Comparison of ENCODE assay signal across 16 cellular contexts in genomic region chr3:122927726-122928125, GRCh38.
A peak's percentile ranks its signal among the peaks of the same experiment; 100 is the strongest.
DNase-seq lines count a peak whose midpoint lies in the region; ATAC-seq and TF ChIP-seq lines count a peak whose summit lies in the region.
"Had no signal": no experiment of that assay in that cellular context is flagged by ENCODE, and none has a peak within 500 bp of the region (broad histone marks: within the 10 kb centered on the region; RNA-seq: fewer than 3 reads in every experiment).

No MANE protein-coding gene starts in this region.

- no peaks in the 10 kb centered on the region for H3K4me1 ChIP-seq in spleen
- H3K4me1 ChIP-seq: HAP-1 had no signal

- no peaks in the 10 kb centered on the region for H3K27me3 Mint-ChIP-seq in neural crest cell (ENCODE audit: low read depth)

- no peaks in the 10 kb centered on the region for H3K9me3 Mint-ChIP-seq in neural crest cell
- H3K9me3 Mint-ChIP-seq: CD8-positive, alpha-beta memory T cell had no signal

- peak overlapping the region; percentile 59 for H3K27ac Mint-ChIP-seq in neural crest cell (ENCODE audit: unreplicated experiment)
- H3K27ac Mint-ChIP-seq: B cell; CD4-positive, CD25-positive, alpha-beta regulatory T cell; CD8-positive, alpha-beta memory T cell had no signal

- no peak for ATAC-seq in HG02798 (IDR thresholded peaks at IDR 0.05; ENCODE audit: poor library complexity, unreplicated experiment)
- no peak for ATAC-seq in GM18519 (IDR thresholded peaks at IDR 0.05; ENCODE audit: low FRiP score, unreplicated experiment)

- H3K27ac ChIP-seq in spleen, result no peak overlapping the region
- H3K27ac ChIP-seq: 22Rv1; BLaER1 treated with 17β-estradiol and CSF1 and Interleukin-3, amounts not matched to agents 10 nM and 100 nM; GM23248; HL-60 had no signal

- no peak overlapping the region for H3K4me3 Mint-ChIP-seq in neural crest cell
- H3K4me3 Mint-ChIP-seq: B cell; CD4-positive, CD25-positive, alpha-beta regulatory T cell; CD8-positive, alpha-beta memory T cell had no signal

- H3K36me3 Mint-ChIP-seq in neural crest cell (ENCODE audit: low read depth), result no peaks in the 10 kb centered on the region
- H3K36me3 Mint-ChIP-seq: CD4-positive, CD25-positive, alpha-beta regulatory T cell; CD8-positive, alpha-beta memory T cell had no signal

- H3K4me3 ChIP-seq in spleen, result no peak overlapping the region
- H3K4me3 ChIP-seq: BLaER1 treated with 17β-estradiol and CSF1 and Interleukin-3, amounts not matched to agents 10 nM and 100 nM; GM23248; HAP-1 had no signal

- TF ChIP-seq POLR2A in spleen (IDR thresholded peaks at IDR 0.05), result no peak

- peak; percentile 53 for DNase-seq in activated effector memory CD4-positive, alpha-beta T cell treated with anti-CD3 and anti-CD28 coated beads, Interleukin-2, amount 50 U/mL, for 16 hours
- no peak for DNase-seq in activated effector memory CD4-positive, alpha-beta T cell treated with Interleukin-2 at 50 U/mL for 16 hours
- DNase-seq in neural crest cell (ENCODE audit: low read depth, low spot score), result no peak
- DNase-seq in spleen, result peak; percentile 51
- DNase-seq in NCI-H2081 treated with DMSO at 0.1 percent for 48 hours (lab: John Stamatoyannopoulos, UW), result no peak
- DNase-seq: CD4-positive, CD25-positive, alpha-beta regulatory T cell; CD8-positive, alpha-beta memory T cell; COR-L47; GM23248 had no signal

- no peaks in the 10 kb centered on the region for H3K9me3 ChIP-seq in spleen
- H3K9me3 ChIP-seq: BLaER1 treated with 17β-estradiol and CSF1 and Interleukin-3, amounts not matched to agents 10 nM and 100 nM; HAP-1 had no signal

- WGBS in spleen, 5 donors, result 83 to 93% (median 88%) methylated on average over 4 to 10 of the region's 10 CpGs

- peaks cover 0 to 19% (median 6%) of the 10 kb centered on the region in 7 donors for H3K27me3 ChIP-seq in spleen (replicated peaks in 1 of 7)

- TF ChIP-seq CTCF in neural crest cell (conservative IDR thresholded peaks at IDR 0.05), result no peak
- TF ChIP-seq CTCF in spleen (IDR thresholded peaks at IDR 0.05 in 8 of 11, conservative IDR thresholded peaks at IDR 0.05 in 3 of 11), result no peak

- H3K36me3 ChIP-seq in spleen, result no peaks in the 10 kb centered on the region
- H3K36me3 ChIP-seq: BLaER1 treated with 17β-estradiol and CSF1 and Interleukin-3, amounts not matched to agents 10 nM and 100 nM; HAP-1 had no signal

- intact Hi-C loops in spleen (cut with DNase I; ENCODE audit: low total_unique reads), result no loop called here

- H3K4me1 Mint-ChIP-seq in neural crest cell, result peaks cover 3% of the 10 kb centered on the region
- H3K4me1 Mint-ChIP-seq: CD4-positive, CD25-positive, alpha-beta regulatory T cell had no signal

Comparison
In these comparisons a context has a peak if more than half of its experiments do, and no peak if none do; other contexts are left out.
1. DNase-seq: peak in activated effector memory CD4-positive, alpha-beta T cell treated with anti-CD3 and anti-CD28 coated beads, Interleukin-2, amount 50 U/mL, for 16 hours (single experiment) and spleen (single experiment); none in activated effector memory CD4-positive, alpha-beta T cell treated with Interleukin-2 at 50 U/mL for 16 hours (single experiment), neural crest cell (single experiment) and NCI-H2081 treated with DMSO at 0.1 percent for 48 hours (single experiment).